19 cellular contexts compared by ENCODE assay signal in genomic region chr2:161128885-161129284, GRCh38. TPM values are rescaled to one million over a fixed set of nuclear protein-coding genes. Genes with fewer than 3 reads are reported as not detected.
DNase-seq lines count a peak whose midpoint lies in the region; ATAC-seq, FAIRE-seq and TF ChIP-seq lines count a peak whose summit lies in the region.
"Had no signal": no experiment of that assay in that cellular context is flagged by ENCODE, and none has a peak within 500 bp of the region (broad histone marks: within the 10 kb centered on the region; RNA-seq: fewer than 3 reads in every experiment).

No MANE protein-coding gene starts in this region.

- H3K4me2 ChIP-seq in HCT116 (ENCODE audit: low read length) (peak overlapping the region; percentile 69), PC-9 (peak overlapping the region; percentile 36; the same call in 1 of the 2 replicates), endothelial cell of umbilical vein (ENCODE audit: insufficient read depth, low read length) (peak overlapping the region; percentile 60), smooth muscle cell (no peak overlapping the region)
- H3K4me2 ChIP-seq: KMS-11 had no signal

- TF ChIP-seq EP300 in upper lobe of left lung (IDR thresholded peaks at IDR 0.05): no peak

- H3K9me3 ChIP-seq in HCT116 (ENCODE audit: control insufficient read depth in 1 of 2, insufficient read depth in 1 of 2, low read depth in 1 of 2, low read length in 2 of 2) (no peaks in the 10 kb centered on the region), PC-9 (ENCODE audit: insufficient read depth, low read depth) (no peaks in the 10 kb centered on the region), endothelial cell of umbilical vein (replicated peaks; ENCODE audit: control insufficient read depth, insufficient read depth, low read length) (no peaks in the 10 kb centered on the region), smooth muscle cell (replicated peaks; ENCODE audit: low read depth) (no peaks in the 10 kb centered on the region), upper lobe of left lung (no peaks in the 10 kb centered on the region)

- FAIRE-seq in endothelial cell of umbilical vein (lab: Jason Lieb, UNC): peak; percentile 47
- FAIRE-seq: D721Med, RCC 7860 had no signal

- H3K27ac ChIP-seq in HCT116 (ENCODE audit: low read depth, low read length) (peak overlapping the region; percentile 87), PC-9 (no peak overlapping the region), endothelial cell of umbilical vein (ENCODE audit: insufficient read depth, low read depth, low read length) (peak overlapping the region; percentile 54), smooth muscle cell (ENCODE audit: low read depth) (no peak overlapping the region), upper lobe of left lung (no peak overlapping the region)
- H3K27ac ChIP-seq: KMS-11 had no signal

- H3K79me2 ChIP-seq in HCT116 (ENCODE audit: insufficient read depth, low read length) (no peaks in the 10 kb centered on the region), PC-9 (ENCODE audit: low read depth) (no peaks in the 10 kb centered on the region), endothelial cell of umbilical vein (ENCODE audit: control insufficient read depth, insufficient read depth, low read length) (no peaks in the 10 kb centered on the region), smooth muscle cell (ENCODE audit: low read depth) (no peaks in the 10 kb centered on the region)

- intact Hi-C loops in HCT116 (cut with micrococcal nuclease) (no loop called here), PC-9 (cut with micrococcal nuclease; ENCODE audit: unreplicated experiment) (no loop called here), endothelial cell of umbilical vein (cut with micrococcal nuclease) (loop anchor here (1.0 kb wide), 1 partner anchor 52 kb away; no protein-coding TSS in a partner anchor)

- H3K4me1 ChIP-seq in HCT116 (ENCODE audit: control insufficient read depth in 1 of 2, insufficient read depth in 2 of 2, low read length in 2 of 2) (peaks cover 78 to 84% of the 10 kb centered on the region in 2 experiments), PC-9 (replicated peaks; ENCODE audit: insufficient read depth) (peaks cover 39% of the 10 kb centered on the region), endothelial cell of umbilical vein (ENCODE audit: control insufficient read depth, extremely low read depth, insufficient read depth, low read length) (peaks cover 35% of the 10 kb centered on the region), smooth muscle cell (ENCODE audit: low read depth) (peaks cover 8% of the 10 kb centered on the region), upper lobe of left lung (peaks cover 0 to 13% (median 7%) of the 10 kb centered on the region in 4 donors)

- no peaks in the 10 kb centered on the region for H3K9me1 ChIP-seq in endothelial cell of umbilical vein (replicated peaks; ENCODE audit: control insufficient read depth, extremely low read depth, insufficient read depth, low read length)

- ATAC-seq in HCT116 (peak; percentile 57), upper lobe of left lung (ENCODE audit: low FRiP score in 2 of 2) (no peak)

- POLR2A ChIA-PET in HCT116 (lab: Charles Lee) (interaction anchor here (1.0 kb wide), 1 partner anchor 8 kb away, joined by 3 read pairs; no protein-coding TSS in a partner anchor), PC-9 (lab: Charles Lee; ENCODE audit: unreplicated experiment) (no interaction called here), endothelial cell of umbilical vein (lab: Charles Lee) (no interaction called here)

- H3F3A ChIP-seq in PC-9 (ENCODE audit: insufficient read depth, low read depth): peaks cover 11% of the 10 kb centered on the region
- peaks cover 9% of the 10 kb centered on the region for H3F3A ChIP-seq in smooth muscle cell (ENCODE audit: low read depth)

- WGBS in smooth muscle cell (ENCODE audit: low lambda C conversion rate): 86% methylated on average over 3 of the region's 3 CpGs
- WGBS in upper lobe of left lung, 2 donors: 74 to 75% methylated on average over 3 of the region's 3 CpGs

- BruUV-seq in HCT116 (replicated peaks; lab: Mats Ljungman, UMichigan) (no TSS peak), PC-9 (replicated peaks; lab: Mats Ljungman, UMichigan) (no TSS peak), endothelial cell of umbilical vein (replicated peaks; lab: Mats Ljungman, UMichigan) (no TSS peak)

- TF ChIP-seq POLR2A in HCT116 (IDR thresholded peaks at IDR 0.05; ENCODE audit: borderline replicate concordance, extremely low read depth, insufficient read depth, insufficient read length): no peak
- TF ChIP-seq POLR2A in endothelial cell of umbilical vein (IDR thresholded peaks at IDR 0.05; ENCODE audit: low read depth, low read length): no peak
- no peak for TF ChIP-seq POLR2A in upper lobe of left lung (IDR thresholded peaks at IDR 0.05)

- RAD21 ChIA-PET in HCT116 (lab: Charles Lee; ENCODE audit: low non-redundant PET in 1 of 2, low total read pairs in 2 of 2, uncharacterized antibody in 2 of 2, unreplicated experiment in 2 of 2): no interaction called here

- H4K20me1 ChIP-seq in HCT116 (ENCODE audit: insufficient read depth): no peaks in the 10 kb centered on the region
- H4K20me1 ChIP-seq in PC-9 (ENCODE audit: insufficient read depth): no peaks in the 10 kb centered on the region
- H4K20me1 ChIP-seq in endothelial cell of umbilical vein (replicated peaks; ENCODE audit: control insufficient read depth, extremely low read depth, insufficient read depth, low read length): no peaks in the 10 kb centered on the region
- no peaks in the 10 kb centered on the region for H4K20me1 ChIP-seq in smooth muscle cell (ENCODE audit: low read depth)

- H3K9ac ChIP-seq in HCT116 (ENCODE audit: low read length) (peak overlapping the region; percentile 28), endothelial cell of umbilical vein (replicated peaks; ENCODE audit: extremely low read depth, insufficient read depth, low read length) (peak overlapping the region; percentile 41), smooth muscle cell (ENCODE audit: low read depth) (no peak overlapping the region)
- H3K9ac ChIP-seq: KMS-11 had no signal

- no peak for TF ChIP-seq RAD21 in HCT116 (IDR thresholded peaks at IDR 0.05; ENCODE audit: low read depth)

- dilution Hi-C loops in endothelial cell of umbilical vein (cut with MboI; ENCODE audit: extremely low pct_ligation_motif_present, low sequenced_read_pairs): no loop called here

- no peaks in the 10 kb centered on the region for H3K9me2 ChIP-seq in HCT116 (ENCODE audit: insufficient read depth)
- no peaks in the 10 kb centered on the region for H3K9me2 ChIP-seq in PC-9 (ENCODE audit: insufficient read depth)

- H3K27me3 ChIP-seq in HCT116 (ENCODE audit: insufficient read depth, low read length) (no peaks in the 10 kb centered on the region), PC-9 (ENCODE audit: insufficient read depth, low read depth) (no peaks in the 10 kb centered on the region), endothelial cell of umbilical vein (ENCODE audit: control insufficient read depth in 2 of 2, insufficient read depth in 2 of 2, low read length in 2 of 2) (no peaks in the 10 kb centered on the region), smooth muscle cell (ENCODE audit: low read depth) (no peaks in the 10 kb centered on the region), upper lobe of left lung (no peaks in the 10 kb centered on the region)

- DNase-seq in HCT116 (ENCODE audit: low read depth, low spot score): no peak
- DNase-seq in PC-9: no peak
- DNase-seq in endothelial cell of umbilical vein (ENCODE audit: low read depth, low spot score): peak; percentile 69
- no peak for DNase-seq in smooth muscle cell (lab: John Stamatoyannopoulos, UW; ENCODE audit: unreplicated experiment)
- no peak for DNase-seq in NCI-H345 (lab: John Stamatoyannopoulos, UW)
- no peak for DNase-seq in GM19238 (ENCODE audit: insufficient read length, low spot score)
- no peak for DNase-seq in upper lobe of left lung
- DNase-seq: CD4-positive, CD25-positive, alpha-beta regulatory T cell; DMS53; NCI-H1092; NCI-H1417 treated with DMSO at 0.1 percent for 48 hours; NCI-H1694 treated with DMSO at 0.1 percent for 48 hours; NCI-H2081; NCI-H2227 treated with DMSO at 0.1 percent for 48 hours; NCI-H510A; NCI-H69 had no signal

- H3K4me3 ChIP-seq in HCT116 (replicated peaks in 1 of 2; ENCODE audit: low read depth in 1 of 2, low read length in 2 of 2) (peak overlapping the region in 1 of 2 experiments; percentile 21; a peak in 3 of 4 replicates), PC-9 (no peak overlapping the region), endothelial cell of umbilical vein (replicated peaks in 1 of 3; ENCODE audit: insufficient read depth in 1 of 3, low read depth in 1 of 3, low read length in 3 of 3) (no peak overlapping the region), smooth muscle cell (no peak overlapping the region), upper lobe of left lung (no peak overlapping the region)

- no peaks in the 10 kb centered on the region for H3K36me3 ChIP-seq in HCT116 (ENCODE audit: control insufficient read depth in 1 of 2, insufficient read depth in 2 of 2, low read length in 2 of 2)
- no peaks in the 10 kb centered on the region for H3K36me3 ChIP-seq in PC-9 (ENCODE audit: low read depth)
- no peaks in the 10 kb centered on the region for H3K36me3 ChIP-seq in endothelial cell of umbilical vein (ENCODE audit: control insufficient read depth in 2 of 2, extremely low read depth in 1 of 2, insufficient read depth in 2 of 2, low read length in 2 of 2)
- H3K36me3 ChIP-seq in smooth muscle cell (ENCODE audit: low read depth): no peaks in the 10 kb centered on the region
- H3K36me3 ChIP-seq in upper lobe of left lung: no peaks in the 10 kb centered on the region

- H2AFZ ChIP-seq in HCT116 (ENCODE audit: low read depth, low read length, poor library complexity, severe bottlenecking) (peak overlapping the region; percentile 13), PC-9 (no peak overlapping the region), endothelial cell of umbilical vein (ENCODE audit: low read depth, low read length) (peak overlapping the region; percentile 69), smooth muscle cell (ENCODE audit: low read depth) (peak overlapping the region; percentile 82)

- CTCF ChIA-PET in HCT116 (lab: Charles Lee) (no interaction called here), PC-9 (lab: Charles Lee) (no interaction called here), endothelial cell of umbilical vein (lab: Charles Lee) (interaction anchor here (1.0 to 1.2 kb wide), 3 partner anchors 10 to 65 kb away, joined by 3 to 7 read pairs (median 4); no protein-coding TSS in a partner anchor)

- no peak for TF ChIP-seq CTCF in HCT116 (IDR thresholded peaks at IDR 0.05 in 2 of 3, conservative IDR thresholded peaks at IDR 0.05 in 1 of 3; ENCODE audit: borderline replicate concordance in 1 of 3, insufficient read depth in 1 of 3, low read depth in 2 of 3, low read length in 2 of 3)
- no peak for TF ChIP-seq CTCF in PC-9 (conservative IDR thresholded peaks at IDR 0.05)
- no peak for TF ChIP-seq CTCF in endothelial cell of umbilical vein (IDR thresholded peaks at IDR 0.05; ENCODE audit: extremely low read depth in 1 of 2, insufficient read depth in 1 of 2, low read depth in 1 of 2, low read length in 2 of 2)
- no peak for TF ChIP-seq CTCF in smooth muscle cell (IDR thresholded peaks at IDR 0.05; ENCODE audit: borderline replicate concordance, insufficient read depth, poor library complexity, severe bottlenecking)
- no peak for TF ChIP-seq CTCF in upper lobe of left lung (IDR thresholded peaks at IDR 0.05)

RNA-seq across cellular contexts. Expression of gene TANK, which starts 31.3 kb away (rescaled TPM):
- total RNA-seq in HCT116 (2021; ENCODE audit: unreplicated experiment) (52.5 TPM), PC-9 (2021) (31.3 and 46.1 TPM in 2 replicates), endothelial cell of umbilical vein (83.2 and 88.2 TPM in 2 replicates), smooth muscle cell (94.2 and 120 TPM in 2 replicates), upper lobe of left lung (100 to 1,000 TPM in 2 of 6 donors, 10 to 100 TPM in 4; 41.9 to 214 (median 75.0) TPM)
- polyA plus RNA-seq in HCT116 (2012): 20.7 and 34.5 TPM in 2 replicates
- polyA plus RNA-seq in endothelial cell of umbilical vein (30.5 and 33.3 TPM in 2 replicates), smooth muscle cell (47.9 and 49.4 TPM in 2 replicates)
- 45.6 and 55.5 TPM in 2 replicates for polyA plus RNA-seq in endothelial cell of umbilical vein (2011; cell fraction: cytosol; rRNA removed)
- 85.4 and 95.5 TPM in 2 replicates for polyA plus RNA-seq in endothelial cell of umbilical vein (2011; cell fraction: nucleus; rRNA removed)
- 70.3 and 113 TPM in 2 replicates for polyA plus RNA-seq in endothelial cell of umbilical vein (2012)
- polyA minus RNA-seq in endothelial cell of umbilical vein: 36.8 and 37.6 TPM in 2 replicates
- 9.1 TPM for polyA minus RNA-seq in endothelial cell of umbilical vein (2011; cell fraction: cytosol; rRNA and poly(A)+ RNA removed)
- polyA minus RNA-seq in endothelial cell of umbilical vein (2011; cell fraction: nucleus; rRNA and poly(A)+ RNA removed): 234 and 271 TPM in 2 replicates

Comparison
In these comparisons a context has a peak if more than half of its experiments do, and no peak if none do; other contexts are left out.
1. H3K27ac ChIP-seq: peak in HCT116 (single experiment) and endothelial cell of umbilical vein (single experiment); none in PC-9 (single experiment), smooth muscle cell (single experiment) and upper lobe of left lung (0 of 4).